In genomic region chr3:53324011-53324544, GRCh38 we compare ENCODE assay signal across 31 cellular contexts. TPM values are rescaled to one million over a fixed set of nuclear protein-coding genes. Genes with fewer than 3 reads are reported as not detected.
DNase-seq lines count a peak whose midpoint lies in the region; ATAC-seq and TF ChIP-seq lines count a peak whose summit lies in the region.
"Had no signal": no experiment of that assay in that cellular context is flagged by ENCODE, and none has a peak within 500 bp of the region (broad histone marks: within the 10 kb centered on the region; RNA-seq: fewer than 3 reads in every experiment).

No MANE protein-coding gene starts in this region.

- TF ChIP-seq POLR2A in testis (IDR thresholded peaks at IDR 0.05) = no peak

- WGBS in testis, 2 donors = 36 to 58% methylated on average over 5 of the region's 5 CpGs

- peaks cover 9% of the 10 kb centered on the region for H3K36me3 ChIP-seq in cardiac muscle cell
- H3K36me3 ChIP-seq in testis (ENCODE audit: low read depth, missing control alignments) = no peaks in the 10 kb centered on the region
- H3K36me3 ChIP-seq: ovary had no signal

- DNase-seq in SK-N-DZ (ENCODE audit: low spot score) (peak; percentile 6), cardiac muscle cell (ENCODE audit: low read depth in 1 of 2, low spot score in 1 of 2) (peak; percentile 12 to 67), mesothelial cell of epicardium (ENCODE audit: low spot score in 2 of 2, unreplicated experiment in 2 of 2) (no peak), testis (peak; percentile 35), inferior parietal cortex (ENCODE audit: extremely low spot score) (no peak), GDM1 (lab: John Stamatoyannopoulos, UW) (no peak)
- DNase-seq: activated CD4-positive, alpha-beta memory T cell treated with anti-CD3 and anti-CD28 coated beads for 36 hours; activated CD8-positive, alpha-beta memory T cell treated with anti-CD3 and anti-CD28 coated beads, Interleukin-2, amount 50 U/mL, for 4 hours; activated naive CD4-positive, alpha-beta T cell treated with anti-CD3 and anti-CD28 coated beads, Interleukin-2, amount 50 U/mL, for 16 hours; amniotic stem cell; CD4-positive, alpha-beta T cell; DMS 273 treated with DMSO at 0.1 percent for 48 hours; foreskin melanocyte; hypothalamus; immature natural killer cell; MG63; NCI-H1436; NCI-H2081 treated with DMSO at 0.1 percent for 48 hours; NCI-H748 treated with DMSO at 0.1 percent for 48 hours; ovary; RPMI8226; stimulated activated CD4-positive, alpha-beta T cell treated with anti-CD3 and anti-CD28 coated beads, Interleukin-4, amount 100 ng/mL, for 24 hours; T-helper 17 cell had no signal

- H3K9me3 ChIP-seq in cardiac muscle cell (ENCODE audit: low read depth) = no peaks in the 10 kb centered on the region
- H3K9me3 ChIP-seq in testis = no peaks in the 10 kb centered on the region
- H3K9me3 ChIP-seq: MG63, ovary had no signal

- H3K4me3 ChIP-seq in cardiac muscle cell (no peak overlapping the region), testis (no peak overlapping the region)
- H3K4me3 ChIP-seq: coronary artery, MG63, ovary, SK-N-MC had no signal

- TF ChIP-seq CTCF in cardiac muscle cell (IDR thresholded peaks at IDR 0.05; ENCODE audit: low read depth, low read length) = no peak
- no peak for TF ChIP-seq CTCF in mesothelial cell of epicardium (IDR thresholded peaks at IDR 0.05; ENCODE audit: unreplicated experiment)
- TF ChIP-seq CTCF in testis (IDR thresholded peaks at IDR 0.05) = no peak

- H3K36me3 Mint-ChIP-seq in mesothelial cell of epicardium = peaks cover 38% of the 10 kb centered on the region
- H3K36me3 Mint-ChIP-seq: natural killer cell treated with Interleukin-12 subunit alpha and Interleukin-12 subunit beta and Interleukin-15 and Interleukin-18, amount 100 ng/mL, for 72 hours had no signal

- H3K4me1 Mint-ChIP-seq in mesothelial cell of epicardium = peaks cover 10% of the 10 kb centered on the region

- intact Hi-C loops in testis (cut with DNase I; ENCODE audit: low total_unique reads) = no loop called here

- H3K27ac ChIP-seq in cardiac muscle cell (peak overlapping the region; percentile 92), testis (no peak overlapping the region)
- H3K27ac ChIP-seq: coronary artery, ovary, SK-N-MC had no signal

- H3K27me3 ChIP-seq in cardiac muscle cell (no peaks in the 10 kb centered on the region), testis (no peaks in the 10 kb centered on the region)
- H3K27me3 ChIP-seq: MG63, ovary had no signal

- peaks cover 44% of the 10 kb centered on the region for H3K4me1 ChIP-seq in cardiac muscle cell (ENCODE audit: low read depth)
- peaks cover 13% of the 10 kb centered on the region for H3K4me1 ChIP-seq in testis

- peak overlapping the region; percentile 68 for H3K27ac Mint-ChIP-seq in mesothelial cell of epicardium
- H3K27ac Mint-ChIP-seq: activated CD4-positive, alpha-beta memory T cell treated with anti-CD3 and anti-CD28 coated beads for 36 hours; activated T-helper 1 cell treated with anti-CD3 and anti-CD28 coated beads, Interleukin-12 subunit alpha, Interleukin-12 subunit beta, Interleukin-2, Interleukin-4 antibody, amounts not matched to agents 30 ng/mL and 10 ng/mL and 1 ng/mL, durations not matched to agents 14 hours and 24 hours and 36 hours; CD4-positive, alpha-beta T cell; immature natural killer cell; natural killer cell treated with Interleukin-12 subunit alpha and Interleukin-12 subunit beta and Interleukin-15 and Interleukin-18, amount 100 ng/mL, for 72 hours; stimulated activated effector memory CD8-positive, alpha-beta T cell treated with anti-CD3 and anti-CD28 coated beads, Interleukin-12 subunit alpha, Interleukin-12 subunit beta, amount 100 ng/mL, for 72 hours; T-helper 17 cell had no signal

- no peak for ATAC-seq in GM21390 (IDR thresholded peaks at IDR 0.05; ENCODE audit: unreplicated experiment)
- ATAC-seq: activated CD4-positive, CD25-positive, alpha-beta regulatory T cell treated with anti-CD3 and anti-CD28 coated beads, Interleukin-2, amount 50 U/mL, for 24 hours; esophagus mucosa; natural killer cell treated with Interleukin-12 subunit alpha and Interleukin-12 subunit beta and Interleukin-15 and Interleukin-18, amount 100 ng/mL, for 72 hours; stimulated activated effector memory CD8-positive, alpha-beta T cell treated with anti-CD3 and anti-CD28 coated beads, Interleukin-12 subunit alpha, Interleukin-12 subunit beta, amount 100 ng/mL, for 72 hours; T-helper 17 cell had no signal

- H3K4me3 Mint-ChIP-seq in mesothelial cell of epicardium = no peak overlapping the region
- H3K4me3 Mint-ChIP-seq: activated CD4-positive, alpha-beta memory T cell treated with anti-CD3 and anti-CD28 coated beads for 36 hours; activated T-helper 1 cell treated with anti-CD3 and anti-CD28 coated beads, Interleukin-12 subunit alpha, Interleukin-12 subunit beta, Interleukin-2, Interleukin-4 antibody, amounts not matched to agents 30 ng/mL and 10 ng/mL and 1 ng/mL, durations not matched to agents 14 hours and 24 hours and 36 hours; CD4-positive, alpha-beta T cell; immature natural killer cell; natural killer cell treated with Interleukin-12 subunit alpha and Interleukin-12 subunit beta and Interleukin-15 and Interleukin-18, amount 100 ng/mL, for 72 hours; stimulated activated effector memory CD8-positive, alpha-beta T cell treated with anti-CD3 and anti-CD28 coated beads, Interleukin-12 subunit alpha, Interleukin-12 subunit beta, amount 100 ng/mL, for 72 hours; T-helper 17 cell had no signal

- H3K9me3 Mint-ChIP-seq in mesothelial cell of epicardium = no peaks in the 10 kb centered on the region
- H3K9me3 Mint-ChIP-seq: activated CD4-positive, alpha-beta memory T cell treated with anti-CD3 and anti-CD28 coated beads for 36 hours; activated T-helper 1 cell treated with anti-CD3 and anti-CD28 coated beads, Interleukin-12 subunit alpha, Interleukin-12 subunit beta, Interleukin-2, Interleukin-4 antibody, amounts not matched to agents 30 ng/mL and 10 ng/mL and 1 ng/mL, durations not matched to agents 14 hours and 24 hours and 36 hours; CD4-positive, alpha-beta T cell; immature natural killer cell; natural killer cell treated with Interleukin-12 subunit alpha and Interleukin-12 subunit beta and Interleukin-15 and Interleukin-18, amount 100 ng/mL, for 72 hours; stimulated activated effector memory CD8-positive, alpha-beta T cell treated with anti-CD3 and anti-CD28 coated beads, Interleukin-12 subunit alpha, Interleukin-12 subunit beta, amount 100 ng/mL, for 72 hours had no signal

- no peaks in the 10 kb centered on the region for H3K27me3 Mint-ChIP-seq in mesothelial cell of epicardium (ENCODE audit: low read depth)
- H3K27me3 Mint-ChIP-seq: activated CD4-positive, alpha-beta memory T cell treated with anti-CD3 and anti-CD28 coated beads for 36 hours; CD4-positive, alpha-beta T cell; natural killer cell treated with Interleukin-12 subunit alpha and Interleukin-12 subunit beta and Interleukin-15 and Interleukin-18, amount 100 ng/mL, for 72 hours; T-helper 17 cell had no signal

RNA-seq across cellular contexts. Expression of gene DCP1A, which starts 23.3 kb away (rescaled TPM):
- polyA plus RNA-seq in SK-N-DZ (2014; cell fraction: cytosol; rRNA removed) = 7.7 and 11.4 TPM in 2 replicates
- polyA plus RNA-seq in SK-N-DZ (2014; cell fraction: nucleus; rRNA removed) = 5.9 and 7.9 TPM in 2 replicates
- total RNA-seq in cardiac muscle cell = 23.0 and 34.3 TPM in 2 replicates
- 67.0 and 107 TPM in 2 replicates for polyA plus RNA-seq in cardiac muscle cell
- total RNA-seq in mesothelial cell of epicardium = 35.4 to 38.8 TPM (median 38.8 TPM) in 3 replicates
- 10 to 100 TPM; 31.3 to 35.6 TPM for total RNA-seq in testis
- 20.9 TPM for polyA plus RNA-seq in testis (ENCODE audit: insufficient read depth, low read depth, low replicate concordance)

Comparison
In these comparisons a context has a peak if more than half of its experiments do, and no peak if none do; other contexts are left out.
1. DNase-seq: peak in SK-N-DZ (single experiment), cardiac muscle cell (2 of 2) and testis (single experiment); none in mesothelial cell of epicardium (0 of 2), inferior parietal cortex (single experiment) and GDM1 (single experiment).